ENCODE assay signal across 15 cellular contexts in the genomic region with DNA sequence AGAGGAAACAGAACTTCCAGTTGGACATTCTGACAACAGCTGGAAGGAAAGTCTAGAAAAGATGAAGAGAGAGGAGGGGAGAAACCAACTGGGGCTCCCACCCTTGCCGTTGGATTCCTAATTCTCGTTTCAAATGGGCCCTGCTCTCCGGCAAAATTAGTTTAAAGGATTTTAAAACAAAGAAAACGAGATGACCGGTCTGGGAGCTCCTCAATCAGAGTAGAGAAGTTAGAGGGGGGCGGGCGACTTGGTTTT. TPM values are rescaled to one million over a fixed set of nuclear protein-coding genes. Genes with fewer than 3 reads are reported as not detected.
A peak's percentile ranks its signal among the peaks of the same experiment; 100 is the strongest.
DNase-seq lines count a peak whose midpoint lies in the region; ATAC-seq and TF ChIP-seq lines count a peak whose summit lies in the region.
"Had no signal": no experiment of that assay in that cellular context is flagged by ENCODE, and none has a peak within 500 bp of the region (broad histone marks: within the 10 kb centered on the region; RNA-seq: fewer than 3 reads in every experiment).

No MANE protein-coding gene starts in this region.

- peaks cover 20 to 96% (median 95%) of the 10 kb centered on the region in 45 donors for H3K27me3 ChIP-seq in dorsolateral prefrontal cortex

- H3K27ac Mint-ChIP-seq in T-helper 2 cell treated with Interferon-gamma antibody and Interleukin-4, amounts not matched to agents 5 μg/mL and 100 μg/mL, for 36 hours = peak overlapping the region; percentile 68
- H3K27ac Mint-ChIP-seq in progenitor cell of endocrine pancreas = peak overlapping the region; percentile 49
- H3K27ac Mint-ChIP-seq: HFFc6 had no signal

- peaks cover 9% of the 10 kb centered on the region for H3K4me1 Mint-ChIP-seq in T-helper 2 cell treated with Interferon-gamma antibody and Interleukin-4, amounts not matched to agents 5 μg/mL and 100 μg/mL, for 36 hours (ENCODE audit: low read depth)
- H3K4me1 Mint-ChIP-seq in progenitor cell of endocrine pancreas (ENCODE audit: low read depth) = peaks cover 5% of the 10 kb centered on the region

- H3K4me3 ChIP-seq in LNCaP clone FGC (ENCODE audit: low read depth, low read length) (peak overlapping the region; percentile 74), dorsolateral prefrontal cortex (peak overlapping the region in 44 of 59 donors; percentile 27 to 76 (median 62))

- H3K27me3 Mint-ChIP-seq in T-helper 2 cell treated with Interferon-gamma antibody and Interleukin-4, amounts not matched to agents 5 μg/mL and 100 μg/mL, for 36 hours (ENCODE audit: low read depth) = peaks cover 77% of the 10 kb centered on the region
- peaks cover 78% of the 10 kb centered on the region for H3K27me3 Mint-ChIP-seq in progenitor cell of endocrine pancreas

- peak overlapping the region in 1 of 59 donors; percentile 97 for H3K27ac ChIP-seq in dorsolateral prefrontal cortex
- H3K27ac ChIP-seq: Peyer's patch had no signal

- H3K36me3 Mint-ChIP-seq in T-helper 2 cell treated with Interferon-gamma antibody and Interleukin-4, amounts not matched to agents 5 μg/mL and 100 μg/mL, for 36 hours (ENCODE audit: low read depth) = no peaks in the 10 kb centered on the region
- H3K36me3 Mint-ChIP-seq in progenitor cell of endocrine pancreas (ENCODE audit: insufficient read depth) = no peaks in the 10 kb centered on the region

- intact Hi-C loops in dorsolateral prefrontal cortex (cut with DNase I) = loop anchor here (5.0 kb wide), 2 partner anchors 79 to 159 kb away; a partner anchor contains a TSS

- peak overlapping the region; percentile 39 for H3K4me3 Mint-ChIP-seq in T-helper 2 cell treated with Interferon-gamma antibody and Interleukin-4, amounts not matched to agents 5 μg/mL and 100 μg/mL, for 36 hours
- H3K4me3 Mint-ChIP-seq in progenitor cell of endocrine pancreas (ENCODE audit: low read depth) = no peak overlapping the region
- H3K4me3 Mint-ChIP-seq: HFFc6 had no signal

- ATAC-seq in GM18519 (IDR thresholded peaks at IDR 0.05; ENCODE audit: low FRiP score, unreplicated experiment) = no peak

- no peak for DNase-seq in T-helper 2 cell treated with Interferon-gamma antibody and Interleukin-4, amounts not matched to agents 5 μg/mL and 100 μg/mL, for 36 hours (ENCODE audit: low spot score)
- DNase-seq in T-helper 2 cell = no peak
- DNase-seq in LNCaP clone FGC (ENCODE audit: low read depth) = no peak
- DNase-seq in dorsolateral prefrontal cortex = no peak
- DNase-seq in progenitor cell of endocrine pancreas (ENCODE audit: low spot score, unreplicated experiment) = no peak
- DNase-seq in NK-92 (lab: John Stamatoyannopoulos, UW; ENCODE audit: unreplicated experiment) = no peak
- no peak for DNase-seq in stimulated activated CD4-positive, alpha-beta T cell treated with anti-CD3 and anti-CD28 coated beads, Interleukin-4, amount 100 ng/mL, for 1 hour
- DNase-seq: amniotic stem cell, DND-41, HFFc6, Kasumi-1, Peyer's patch had no signal

- H3K9me3 Mint-ChIP-seq in T-helper 2 cell treated with Interferon-gamma antibody and Interleukin-4, amounts not matched to agents 5 μg/mL and 100 μg/mL, for 36 hours = no peaks in the 10 kb centered on the region
- no peaks in the 10 kb centered on the region for H3K9me3 Mint-ChIP-seq in progenitor cell of endocrine pancreas (ENCODE audit: low read depth)
- H3K9me3 Mint-ChIP-seq: HFFc6 had no signal

- TF ChIP-seq CTCF in LNCaP clone FGC (IDR thresholded peaks at IDR 0.05; ENCODE audit: control insufficient read depth, extremely low read depth, insufficient read depth) (no peak), dorsolateral prefrontal cortex (IDR thresholded peaks at IDR 0.05 in 54 of 56, conservative IDR thresholded peaks at IDR 0.05 in 2 of 56; ENCODE audit: low read depth in 1 of 56, partially characterized antibody in 56 of 56) (no peak), progenitor cell of endocrine pancreas (IDR thresholded peaks at IDR 0.05; ENCODE audit: unreplicated experiment) (no peak)

RNA-seq across cellular contexts. Expression of a gene that starts 1.5 kb away (rescaled TPM):
- total RNA-seq in dorsolateral prefrontal cortex (under 1 TPM in 66 of 120 experiments, not detected in 54; 0.10 to 0.69 (median 0.25) TPM), progenitor cell of endocrine pancreas (not detected in 2 replicates)
- total RNA-seq: A673, HFFc6, mucosa of gallbladder, Peyer's patch had no signal
